ENCODE assay signal across 11 cellular contexts in genomic region chr14:89493877-89494634, GRCh38.
DNase-seq lines count a peak whose midpoint lies in the region; ATAC-seq and TF ChIP-seq lines count a peak whose summit lies in the region.
"Had no signal": no experiment of that assay in that cellular context is flagged by ENCODE, and none has a peak within 500 bp of the region (broad histone marks: within the 10 kb centered on the region; RNA-seq: fewer than 3 reads in every experiment).

No MANE protein-coding gene starts in this region.

- H3K36me3 Mint-ChIP-seq in neural progenitor cell, result no peaks in the 10 kb centered on the region

- intact Hi-C loops in PC-9 (cut with micrococcal nuclease; ENCODE audit: unreplicated experiment) (no loop called here), left colon (cut with DNase I, micrococcal nuclease) (no loop called here)

- no peaks in the 10 kb centered on the region for H3K9me2 ChIP-seq in PC-9 (ENCODE audit: insufficient read depth)

- TF ChIP-seq CTCF in neural progenitor cell (IDR thresholded peaks at IDR 0.05) (no peak), PC-9 (conservative IDR thresholded peaks at IDR 0.05) (no peak)

- H3K9ac ChIP-seq in neural progenitor cell, result no peak overlapping the region

- ATAC-seq in GM18868 (IDR thresholded peaks at IDR 0.05; ENCODE audit: unreplicated experiment) (peak; percentile 99), HG02610 (IDR thresholded peaks at IDR 0.05; ENCODE audit: unreplicated experiment) (peak; percentile 98), left colon (no peak)
- ATAC-seq: HCT116 had no signal

- H3K79me2 ChIP-seq in neural progenitor cell (ENCODE audit: low read depth) (no peaks in the 10 kb centered on the region), PC-9 (ENCODE audit: low read depth) (no peaks in the 10 kb centered on the region)

- H3F3A ChIP-seq in neural progenitor cell (ENCODE audit: low read depth) (no peaks in the 10 kb centered on the region), PC-9 (ENCODE audit: insufficient read depth, low read depth) (no peaks in the 10 kb centered on the region)

- H3K27ac Mint-ChIP-seq in neural progenitor cell, result no peak overlapping the region

- no peaks in the 10 kb centered on the region for H3K27me3 ChIP-seq in neural progenitor cell
- H3K27me3 ChIP-seq in PC-9 (ENCODE audit: insufficient read depth, low read depth), result peaks cover 67% of the 10 kb centered on the region
- H3K27me3 ChIP-seq: cardiac muscle cell had no signal

- DNase-seq in NCI-H2227 treated with DMSO at 0.1 percent for 48 hours (lab: John Stamatoyannopoulos, UW), result peak; percentile 48
- DNase-seq in neural progenitor cell (ENCODE audit: low spot score), result peak; percentile 32
- DNase-seq in NCI-H226, result no peak
- DNase-seq in PC-9, result no peak
- no peak for DNase-seq in GM03348 (ENCODE audit: low spot score)
- no peak for DNase-seq in left colon

- no peak overlapping the region for H3K4me3 Mint-ChIP-seq in neural progenitor cell

- H3K36me3 ChIP-seq in neural progenitor cell (no peaks in the 10 kb centered on the region), PC-9 (ENCODE audit: low read depth) (no peaks in the 10 kb centered on the region)
- H3K36me3 ChIP-seq: cardiac muscle cell had no signal

- no peak overlapping the region for H3K27ac ChIP-seq in neural progenitor cell
- H3K27ac ChIP-seq in PC-9, result no peak overlapping the region
- H3K27ac ChIP-seq: cardiac muscle cell, SK-N-MC had no signal

- POLR2A ChIA-PET in PC-9 (lab: Charles Lee; ENCODE audit: unreplicated experiment), result no interaction called here

- CTCF ChIA-PET in PC-9 (lab: Charles Lee), result no interaction called here

- no peak overlapping the region for H3K4me3 ChIP-seq in neural progenitor cell
- no peak overlapping the region for H3K4me3 ChIP-seq in PC-9
- H3K4me3 ChIP-seq: cardiac muscle cell, SK-N-MC had no signal

- no peaks in the 10 kb centered on the region for H3K4me1 ChIP-seq in neural progenitor cell
- no peaks in the 10 kb centered on the region for H3K4me1 ChIP-seq in PC-9 (replicated peaks; ENCODE audit: insufficient read depth)

- H3K9me3 ChIP-seq in neural progenitor cell (ENCODE audit: low read depth) (no peaks in the 10 kb centered on the region), PC-9 (ENCODE audit: insufficient read depth, low read depth) (no peaks in the 10 kb centered on the region)

- peaks cover 3% of the 10 kb centered on the region for H3K27me3 Mint-ChIP-seq in neural progenitor cell (ENCODE audit: insufficient read depth, low read depth)

- no TSS peak for BruUV-seq in PC-9 (replicated peaks; lab: Mats Ljungman, UMichigan)

- H2AFZ ChIP-seq in neural progenitor cell (replicated peaks) (no peak overlapping the region), PC-9 (no peak overlapping the region)

- H4K20me1 ChIP-seq in neural progenitor cell (ENCODE audit: low read depth) (no peaks in the 10 kb centered on the region), PC-9 (ENCODE audit: insufficient read depth) (no peaks in the 10 kb centered on the region)

- peaks cover 28% of the 10 kb centered on the region for H3K4me1 Mint-ChIP-seq in neural progenitor cell

- H3K9me3 Mint-ChIP-seq in neural progenitor cell, result no peaks in the 10 kb centered on the region

- no peak overlapping the region for H3K4me2 ChIP-seq in neural progenitor cell
- no peak overlapping the region for H3K4me2 ChIP-seq in PC-9

Comparison
In these comparisons a context has a peak if more than half of its experiments do, and no peak if none do; other contexts are left out.
1. DNase-seq: peak in NCI-H2227 treated with DMSO at 0.1 percent for 48 hours (single experiment) and neural progenitor cell (single experiment); none in NCI-H226 (single experiment), PC-9 (0 of 2), GM03348 (single experiment) and left colon (0 of 2).